ENCODE assay signal across 8 cellular contexts in genomic region chr14:69316449-69317391, GRCh38.
A peak's percentile ranks its signal among the peaks of the same experiment; 100 is the strongest.
DNase-seq lines count a peak whose midpoint lies in the region; ATAC-seq, FAIRE-seq and TF ChIP-seq lines count a peak whose summit lies in the region.

No MANE protein-coding gene starts in this region.

- no peak; the same call in none of the 2 replicates for TF ChIP-seq CTCF in AG09319 (IDR thresholded peaks at IDR 0.05; ENCODE audit: low read depth, low read length)

- H3K36me3 ChIP-seq in muscle layer of duodenum (ENCODE audit: control insufficient read depth in 1 of 2, insufficient read depth in 2 of 2, low read length in 2 of 2), result no peaks in the 10 kb centered on the region

- peak overlapping the region; percentile 26 for H3K27ac ChIP-seq in muscle layer of duodenum (ENCODE audit: low read length)

- H3K27me3 ChIP-seq in muscle layer of duodenum (ENCODE audit: low read depth, low read length), result no peaks in the 10 kb centered on the region

- DNase-seq in AG09319 (ENCODE audit: extremely low read depth, low read depth) (peak; percentile 95), NCI-H226 (peak; percentile 99), COLO668 (lab: John Stamatoyannopoulos, UW; ENCODE audit: unreplicated experiment) (no peak)
- no peak for DNase-seq in activated CD4-positive, alpha-beta T cell treated with anti-CD3 and anti-CD28 coated beads for 1 hour

- ATAC-seq in GM21619 (IDR thresholded peaks at IDR 0.05; ENCODE audit: unreplicated experiment) (no peak), GM21381 (IDR thresholded peaks at IDR 0.05; ENCODE audit: unreplicated experiment) (no peak)

- peak; percentile 58 for FAIRE-seq in endometrium (lab: Jason Lieb, UNC)

- no peaks in the 10 kb centered on the region for H3K9me3 ChIP-seq in muscle layer of duodenum (ENCODE audit: control insufficient read depth in 1 of 2, low read length in 2 of 2)

- H3K4me3 ChIP-seq in muscle layer of duodenum (ENCODE audit: low read depth in 1 of 2, low read length in 2 of 2), result no peak overlapping the region

- H3K4me1 ChIP-seq in muscle layer of duodenum (ENCODE audit: control insufficient read depth in 1 of 2, insufficient read depth in 2 of 2, low read length in 2 of 2), result peaks cover 8 to 13% of the 10 kb centered on the region in 2 donors

Comparison
In these comparisons a context has a peak if more than half of its experiments do, and no peak if none do; other contexts are left out.
1. DNase-seq: peak in AG09319 (single experiment) and NCI-H226 (single experiment); none in activated CD4-positive, alpha-beta T cell treated with anti-CD3 and anti-CD28 coated beads for 1 hour (single experiment) and COLO668 (single experiment).